9 cellular contexts compared by ENCODE assay signal in genomic region chr2:218406949-218407703, GRCh38. TPM values are rescaled to one million over a fixed set of nuclear protein-coding genes. Genes with fewer than 3 reads are reported as not detected.
DNase-seq lines count a peak whose midpoint lies in the region; ATAC-seq and TF ChIP-seq lines count a peak whose summit lies in the region.
"Had no signal": no experiment of that assay in that cellular context is flagged by ENCODE, and none has a peak within 500 bp of the region (broad histone marks: within the 10 kb centered on the region; RNA-seq: fewer than 3 reads in every experiment).

No MANE protein-coding gene starts in this region.

- peak overlapping the region; percentile 64 for H3K4me2 ChIP-seq in OCI-LY7 (ENCODE audit: low read length)

- H3K4me3 ChIP-seq in OCI-LY7 (ENCODE audit: low read depth, low read length, poor library complexity, severe bottlenecking), result peak overlapping the region; percentile 45
- H3K4me3 ChIP-seq in transverse colon, result peak overlapping the region; percentile 17 to 54 (median 32)

- H3K79me2 ChIP-seq in OCI-LY7 (ENCODE audit: insufficient read depth, low read depth, low read length), result no peaks in the 10 kb centered on the region; the same call in 1 of the 2 replicates

- no peaks in the 10 kb centered on the region for H3K9me3 Mint-ChIP-seq in nephron

- peak overlapping the region; percentile 48 for H3K27ac ChIP-seq in OCI-LY7 (ENCODE audit: low read depth, low read length, poor library complexity, severe bottlenecking)
- peak overlapping the region; percentile 89 to 98 (median 92) for H3K27ac ChIP-seq in transverse colon

- DNase-seq in DMS 273 treated with DMSO at 0.1 percent for 48 hours (lab: John Stamatoyannopoulos, UW) (peak; percentile 82), OCI-LY7 (ENCODE audit: low spot score) (no peak), activated T-helper 1 cell treated with Interleukin-2 at 50 U/mL for 16 hours (ENCODE audit: low read depth) (peak; percentile 56), fibroblast of gingiva (ENCODE audit: low read depth) (peak; percentile 62), transverse colon (peak; percentile 79), NAMALWA (ENCODE audit: low spot score) (no peak)

- no peaks in the 10 kb centered on the region for H3K9me2 ChIP-seq in OCI-LY7 (ENCODE audit: insufficient read depth, low read length)

- no peaks in the 10 kb centered on the region for H4K20me1 ChIP-seq in OCI-LY7 (ENCODE audit: insufficient read depth, low read length)

- H3K27me3 ChIP-seq in transverse colon, result no peaks in the 10 kb centered on the region

- TF ChIP-seq POLR2A in transverse colon (IDR thresholded peaks at IDR 0.05), result peak; percentile 51

- BruUV-seq in OCI-LY7 (replicated peaks; lab: Mats Ljungman, UMichigan), result TSS peak; percentile 7

- H3K4me1 ChIP-seq in OCI-LY7 (ENCODE audit: insufficient read depth, low read length, poor library complexity, severe bottlenecking), result peaks cover 47% of the 10 kb centered on the region
- H3K4me1 ChIP-seq in transverse colon, result peaks cover 19 to 47% (median 30%) of the 10 kb centered on the region in 4 donors

- in situ Hi-C loops in transverse colon (cut with MboI; ENCODE audit: low pct_ligation_motif_present in 1 of 4, low pct_unique_long_range_greater_than_20kb in 1 of 4, low sequenced_read_pairs in 3 of 4), result no loop called here

- H3K4me3 Mint-ChIP-seq in nephron, result peak overlapping the region; percentile 83 to 86 (median 85)

- intact Hi-C loops in OCI-LY7 (cut with micrococcal nuclease; ENCODE audit: unreplicated experiment) (loop anchor here (1.0 to 2.0 kb wide), 2 partner anchors 59 to 242 kb away; no protein-coding TSS in a partner anchor), transverse colon (cut with DNase I; ENCODE audit: low total_unique reads) (loop anchor here (2.0 kb wide), 1 partner anchor 60 kb away; no protein-coding TSS in a partner anchor)

- POLR2A ChIA-PET in OCI-LY7 (lab: Charles Lee), result interaction anchor here (0.9 to 1.0 kb wide), 2 partner anchors 143 to 151 kb away, joined by 3 to 4 read pairs; no protein-coding TSS in a partner anchor

- H3K36me3 ChIP-seq in OCI-LY7 (ENCODE audit: insufficient read depth, low read length) (peaks cover 33% of the 10 kb centered on the region), transverse colon (peaks cover 0 to 24% (median 7%) of the 10 kb centered on the region in 4 donors)

- H3K36me3 Mint-ChIP-seq in nephron (ENCODE audit: low read depth), result peaks cover 12% of the 10 kb centered on the region

- peak overlapping the region; percentile 75; the same call in 1 of the 2 replicates for H2AFZ ChIP-seq in OCI-LY7 (ENCODE audit: low read length)

- peak; percentile 6 for ATAC-seq in HG02678 (IDR thresholded peaks at IDR 0.05; ENCODE audit: unreplicated experiment)

- peak overlapping the region; percentile 95 to 98 (median 96) for H3K27ac Mint-ChIP-seq in nephron

- no peak for TF ChIP-seq CTCF in OCI-LY7 (conservative IDR thresholded peaks at IDR 0.05; ENCODE audit: low read length)
- TF ChIP-seq CTCF in nephron (IDR thresholded peaks at IDR 0.05; ENCODE audit: unreplicated experiment in 3 of 3), result no peak
- TF ChIP-seq CTCF in transverse colon (IDR thresholded peaks at IDR 0.05), result no peak

- H3K27me3 Mint-ChIP-seq in nephron (ENCODE audit: low read depth), result no peaks in the 10 kb centered on the region

- H3K9me3 ChIP-seq in OCI-LY7 (ENCODE audit: low read length) (no peaks in the 10 kb centered on the region), transverse colon (no peaks in the 10 kb centered on the region)

- CTCF ChIA-PET in OCI-LY7 (lab: Charles Lee; ENCODE audit: unreplicated experiment), result no interaction called here

- TF ChIP-seq EP300 in transverse colon (IDR thresholded peaks at IDR 0.05; ENCODE audit: low read depth), result no peak

- peaks cover 43% of the 10 kb centered on the region for H3K4me1 Mint-ChIP-seq in nephron

- 4 to 17% methylated on average over 1 to 14 of the region's 14 CpGs for whole genome bisulfite sequencing in transverse colon (ENCODE audit: low coverage in 1 of 2), 2 donors

RNA-seq across cellular contexts. Expression of gene CTDSP1, which starts 7.5 kb away (rescaled TPM):
- 74.0 and 95.3 TPM in 2 replicates for total RNA-seq in OCI-LY7 (2014; rRNA removed; shearing (Covaris generic))
- total RNA-seq in OCI-LY7 (2022) (140 and 152 TPM in 2 replicates), transverse colon (100 to 1,000 TPM; 132 to 197 (median 173) TPM)

RNA-seq across cellular contexts. Expression of gene VIL1, which starts 11.8 kb away (rescaled TPM):
- 0.47 TPM in 1 of 2 replicates, not detected in the other for total RNA-seq in OCI-LY7 (2014; rRNA removed; shearing (Covaris generic))
- not detected in 2 replicates for total RNA-seq in OCI-LY7 (2022)
- total RNA-seq in transverse colon, result 100 to 1,000 TPM; 177 to 541 (median 285) TPM
- total RNA-seq: T-helper 1 cell treated with Interleukin-12 subunit alpha and Interleukin-12 subunit beta and Interleukin-4 antibody, amounts not matched to agents 30 ng/mL and 1 ng/mL, for 36 hours had no signal

RNA-seq across cellular contexts. Expression of gene SLC11A1, which starts 25.1 kb away (rescaled TPM):
- 0.31 and 0.57 TPM in 2 replicates for total RNA-seq in OCI-LY7 (2014; rRNA removed; shearing (Covaris generic))
- total RNA-seq in OCI-LY7 (2022) (0.59 and 0.78 TPM in 2 replicates), transverse colon (1 to 10 TPM; 2.6 to 8.4 (median 6.3) TPM)

RNA-seq across cellular contexts. Expression of gene CATIP, which starts 50.5 kb away (rescaled TPM):
- not detected in 2 replicates for total RNA-seq in OCI-LY7 (2014; rRNA removed; shearing (Covaris generic))
- total RNA-seq in OCI-LY7 (2022) (not detected in 2 replicates), transverse colon (not detected)
- total RNA-seq: T-helper 1 cell treated with Interleukin-12 subunit alpha and Interleukin-12 subunit beta and Interleukin-4 antibody, amounts not matched to agents 30 ng/mL and 1 ng/mL, for 36 hours had no signal

Comparison
In these comparisons a context has a peak if more than half of its experiments do, and no peak if none do; other contexts are left out.
1. DNase-seq: peak in DMS 273 treated with DMSO at 0.1 percent for 48 hours (single experiment), activated T-helper 1 cell treated with Interleukin-2 at 50 U/mL for 16 hours (single experiment), fibroblast of gingiva (single experiment) and transverse colon (single experiment); none in OCI-LY7 (single experiment) and NAMALWA (single experiment).
2. RNA of gene VIL1, which starts 11.8 kb away (total RNA-seq): 177 to 541 TPM in transverse colon; 0.47 TPM in OCI-LY7; every median in the first group is over 100 times any median in the second.